Comparison of ENCODE assay signal across 1 cellular context in the genomic region with DNA sequence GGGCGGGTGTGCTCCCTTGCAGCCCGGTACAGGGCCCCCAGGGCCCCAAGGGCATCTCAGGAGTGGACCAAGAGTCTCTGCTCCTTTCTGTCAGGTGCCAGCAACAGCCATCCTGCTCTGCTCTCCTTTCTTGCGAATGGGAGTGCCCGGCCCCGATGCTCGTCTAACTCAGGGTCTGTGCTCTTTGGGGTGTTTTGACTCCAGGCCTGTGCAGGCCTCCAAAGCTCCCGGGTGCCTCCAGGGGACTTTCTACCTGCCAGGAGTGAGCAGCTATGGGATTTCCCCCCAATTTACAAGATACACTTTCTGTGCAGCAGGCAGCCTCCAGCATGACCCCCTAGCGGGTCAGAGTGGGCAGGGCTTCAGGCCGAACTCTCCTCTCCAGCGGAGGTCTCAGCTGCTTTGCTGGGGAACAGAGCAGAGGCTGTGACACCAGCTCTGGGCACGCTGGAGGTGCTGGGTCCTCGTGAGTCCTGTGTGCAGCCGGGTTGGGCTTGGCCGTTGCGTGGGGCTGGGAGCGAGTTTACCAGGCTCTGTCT.
TF ChIP-seq lines count a peak whose summit lies in the region.

No MANE protein-coding gene starts in this region.

TF ChIP-seq in H1, 55 proteins besides CTCF, POLR2A, EP300 and RAD21:
- TF ChIP-seq MAFK (IDR thresholded peaks at IDR 0.05; ENCODE audit: low read depth, low read length), result peak; percentile 2; the same call in 1 of the 2 replicates
- TF ChIP-seq TBP (IDR thresholded peaks at IDR 0.05; ENCODE audit: low read depth, low read length), result peak; percentile 25; the same call in 1 of the 2 replicates
- TF ChIP-seq SIN3A (conservative IDR thresholded peaks at IDR 0.05 in 1 of 2, IDR thresholded peaks at IDR 0.05 in 1 of 2; ENCODE audit: low read depth in 1 of 2, low read length in 2 of 2), result 0 out of 4 replicates have a peak, but pooled peaks of 1 of the 2 experiments have one; percentile 21
- TF ChIP-seq EZH2 (IDR thresholded peaks at IDR 0.05; ENCODE audit: low read depth, low read length, severe bottlenecking), result no peak
- TF ChIP-seq POLR2AphosphoS5 (IDR thresholded peaks at IDR 0.05; ENCODE audit: low read depth, low read length), result 0 out of 2 replicates have a peak, but pooled peaks have one; percentile 25
- TF ChIP-seq, protein P1, sequence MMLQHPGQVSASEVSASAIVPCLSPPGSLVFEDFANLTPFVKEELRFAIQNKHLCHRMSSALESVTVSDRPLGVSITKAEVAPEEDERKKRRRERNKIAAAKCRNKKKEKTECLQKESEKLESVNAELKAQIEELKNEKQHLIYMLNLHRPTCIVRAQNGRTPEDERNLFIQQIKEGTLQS (IDR thresholded peaks at IDR 0.05; ENCODE audit: insufficient read depth, low read depth, low read length), result no peak
